Comparison of ENCODE assay signal across 8 cellular contexts in the genomic region with DNA sequence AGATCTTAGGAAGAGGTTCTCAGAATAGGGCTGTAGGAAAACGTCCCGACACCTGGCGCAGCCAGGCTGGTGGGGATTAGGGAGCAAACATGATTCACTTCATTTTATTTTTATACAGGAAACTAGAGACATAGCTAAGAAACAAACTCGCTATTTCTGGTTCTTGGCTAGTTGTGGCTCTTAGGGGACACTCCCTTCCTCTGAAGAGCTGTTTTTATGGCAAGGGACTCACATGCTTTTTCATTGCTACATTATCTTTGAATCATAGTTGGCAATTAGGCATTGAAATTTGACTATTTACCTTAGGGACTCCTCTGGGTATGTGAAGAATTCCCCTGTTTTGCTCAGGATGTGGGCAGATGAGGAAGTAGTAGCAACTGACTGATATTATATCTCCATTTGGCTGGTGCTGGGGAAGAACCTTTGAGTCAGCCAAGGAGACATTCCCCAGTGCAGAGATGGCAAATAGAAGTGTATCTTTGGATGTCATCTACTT.
DNase-seq lines count a peak whose midpoint lies in the region; ATAC-seq and TF ChIP-seq lines count a peak whose summit lies in the region.

No MANE protein-coding gene starts in this region.

- H3K4me1 Mint-ChIP-seq in CD4-positive, alpha-beta T cell (ENCODE audit: low read depth) = peaks cover 11% of the 10 kb centered on the region
- peaks cover 68% of the 10 kb centered on the region for H3K4me1 Mint-ChIP-seq in activated T-helper 1 cell treated with anti-CD3 and anti-CD28 coated beads, Interleukin-12 subunit alpha, Interleukin-12 subunit beta, Interleukin-2, Interleukin-4 antibody, amounts not matched to agents 30 ng/mL and 10 ng/mL and 1 ng/mL, durations not matched to agents 14 hours and 24 hours and 36 hours (ENCODE audit: low read depth)
- H3K4me1 Mint-ChIP-seq in naive thymus-derived CD4-positive, alpha-beta T cell = peaks cover 0 to 60% (median 6%) of the 10 kb centered on the region in 7 donors

- no peak for TF ChIP-seq CTCF in CD4-positive, alpha-beta T cell (IDR thresholded peaks at IDR 0.05)

- H3K27ac ChIP-seq in CD4-positive, alpha-beta T cell (ENCODE audit: low read depth, low read length) = no peak overlapping the region
- no peak overlapping the region for H3K27ac ChIP-seq in naive thymus-derived CD4-positive, alpha-beta T cell (ENCODE audit: low read depth, low read length)

- POLR2A ChIA-PET in CD4-positive, alpha-beta T cell (lab: Charles Lee) = no interaction called here
- POLR2A ChIA-PET in naive thymus-derived CD4-positive, alpha-beta T cell (lab: Charles Lee) = interaction anchor here (0.6 kb wide), 1 partner anchor 222 kb away, joined by 4 read pairs; no protein-coding TSS in a partner anchor

- H3K9me3 ChIP-seq in CD4-positive, alpha-beta T cell (ENCODE audit: control insufficient read depth, low read length) = peaks cover 9% of the 10 kb centered on the region
- H3K9me3 ChIP-seq in naive thymus-derived CD4-positive, alpha-beta T cell (ENCODE audit: control insufficient read depth in 2 of 3, low read length in 3 of 3) = peaks cover 0 to 5% (median 0%) of the 10 kb centered on the region in 3 experiments

- no peak overlapping the region for H3K4me3 Mint-ChIP-seq in CD4-positive, alpha-beta T cell
- H3K4me3 Mint-ChIP-seq in activated T-helper 1 cell treated with anti-CD3 and anti-CD28 coated beads, Interleukin-12 subunit alpha, Interleukin-12 subunit beta, Interleukin-2, Interleukin-4 antibody, amounts not matched to agents 30 ng/mL and 10 ng/mL and 1 ng/mL, durations not matched to agents 14 hours and 24 hours and 36 hours = peak overlapping the region; percentile 71
- H3K4me3 Mint-ChIP-seq in naive thymus-derived CD4-positive, alpha-beta T cell = peak overlapping the region in 1 of 10 donors; percentile 73

- no peaks in the 10 kb centered on the region for H3K27me3 ChIP-seq in CD4-positive, alpha-beta T cell (ENCODE audit: control insufficient read depth, insufficient read depth, low read length)
- no peaks in the 10 kb centered on the region for H3K27me3 ChIP-seq in naive thymus-derived CD4-positive, alpha-beta T cell (ENCODE audit: control insufficient read depth in 2 of 2, insufficient read depth in 2 of 2, low read length in 2 of 2)

- no peaks in the 10 kb centered on the region for H3K36me3 ChIP-seq in naive thymus-derived CD4-positive, alpha-beta T cell (ENCODE audit: control insufficient read depth in 2 of 3, insufficient read depth in 3 of 3, low read length in 3 of 3)

- intact Hi-C loops in CD4-positive, alpha-beta T cell (cut with DNase I, micrococcal nuclease) = loop anchor here (10.0 kb wide), 2 partner anchors 236 to 244 kb away; partner anchors contain the start of gene RBPJ (in 1 of the 2)
- intact Hi-C loops in activated T-helper 1 cell treated with anti-CD3 and anti-CD28 coated beads, Interleukin-12 subunit alpha, Interleukin-12 subunit beta, Interleukin-2, Interleukin-4 antibody, amounts not matched to agents 30 ng/mL and 10 ng/mL and 1 ng/mL, durations not matched to agents 14 hours and 24 hours and 36 hours (cut with micrococcal nuclease) = loop anchor here (1.0 kb wide), 6 partner anchors 12 to 231 kb away; no protein-coding TSS in a partner anchor
- intact Hi-C loops in naive thymus-derived CD4-positive, alpha-beta T cell (cut with micrococcal nuclease) = loop anchor here in 1 of 2 donors (1.0 to 5.0 kb wide), 2 partner anchors 12 to 44 kb away; no protein-coding TSS in a partner anchor

- CTCF ChIA-PET in CD4-positive, alpha-beta T cell (lab: Charles Lee) = no interaction called here
- CTCF ChIA-PET in naive thymus-derived CD4-positive, alpha-beta T cell (lab: Charles Lee) = no interaction called here

- peaks cover 12% of the 10 kb centered on the region for H3K9me3 Mint-ChIP-seq in CD4-positive, alpha-beta T cell
- H3K9me3 Mint-ChIP-seq in activated T-helper 1 cell treated with anti-CD3 and anti-CD28 coated beads, Interleukin-12 subunit alpha, Interleukin-12 subunit beta, Interleukin-2, Interleukin-4 antibody, amounts not matched to agents 30 ng/mL and 10 ng/mL and 1 ng/mL, durations not matched to agents 14 hours and 24 hours and 36 hours = peaks cover 32% of the 10 kb centered on the region
- peaks cover 0 to 28% (median 17%) of the 10 kb centered on the region in 11 donors for H3K9me3 Mint-ChIP-seq in naive thymus-derived CD4-positive, alpha-beta T cell

- ATAC-seq in CD4-positive, alpha-beta T cell (ENCODE audit: poor library complexity) = peak; percentile 57
- ATAC-seq in GM19397 (IDR thresholded peaks at IDR 0.05; ENCODE audit: unreplicated experiment) (peak; percentile 69), HG03469 (IDR thresholded peaks at IDR 0.05; ENCODE audit: unreplicated experiment) (peak; percentile 66)
- peak; percentile 83 for ATAC-seq in naive thymus-derived CD4-positive, alpha-beta T cell

- DNase-seq in CD4-positive, alpha-beta T cell = no peak
- DNase-seq in activated T-helper 1 cell treated with anti-CD3 and anti-CD28 coated beads, Interleukin-12 subunit alpha, Interleukin-12 subunit beta, Interleukin-2, Interleukin-4 antibody, amounts not matched to agents 30 ng/mL and 10 ng/mL and 1 ng/mL, durations not matched to agents 14 hours and 24 hours and 36 hours (ENCODE audit: low spot score) = peak; percentile 34
- peak in 1 of 9 donors; percentile 45 for DNase-seq in naive thymus-derived CD4-positive, alpha-beta T cell
- DNase-seq in HT-29 (ENCODE audit: low spot score) = no peak
- DNase-seq in dermis blood vessel endothelial cell = no peak
- no peak for DNase-seq in SHP77 treated with DMSO at 0.1 percent for 48 hours (lab: John Stamatoyannopoulos, UW)

- H3K27ac Mint-ChIP-seq in CD4-positive, alpha-beta T cell = no peak overlapping the region
- H3K27ac Mint-ChIP-seq in activated T-helper 1 cell treated with anti-CD3 and anti-CD28 coated beads, Interleukin-12 subunit alpha, Interleukin-12 subunit beta, Interleukin-2, Interleukin-4 antibody, amounts not matched to agents 30 ng/mL and 10 ng/mL and 1 ng/mL, durations not matched to agents 14 hours and 24 hours and 36 hours = peak overlapping the region; percentile 94
- H3K27ac Mint-ChIP-seq in naive thymus-derived CD4-positive, alpha-beta T cell = peak overlapping the region in 1 of 9 donors; percentile 85

- peaks cover 0 to 6% of the 10 kb centered on the region in 2 donors for H3K4me1 ChIP-seq in naive thymus-derived CD4-positive, alpha-beta T cell (ENCODE audit: control insufficient read depth in 2 of 2, insufficient read depth in 2 of 2, low read length in 2 of 2)

- H3K36me3 Mint-ChIP-seq in CD4-positive, alpha-beta T cell (ENCODE audit: low read depth) = no peaks in the 10 kb centered on the region
- H3K36me3 Mint-ChIP-seq in activated T-helper 1 cell treated with anti-CD3 and anti-CD28 coated beads, Interleukin-12 subunit alpha, Interleukin-12 subunit beta, Interleukin-2, Interleukin-4 antibody, amounts not matched to agents 30 ng/mL and 10 ng/mL and 1 ng/mL, durations not matched to agents 14 hours and 24 hours and 36 hours (ENCODE audit: low read depth) = peaks cover 26% of the 10 kb centered on the region
- H3K36me3 Mint-ChIP-seq in naive thymus-derived CD4-positive, alpha-beta T cell = peaks cover 0 to 34% (median 0%) of the 10 kb centered on the region in 5 donors

- H3K27me3 Mint-ChIP-seq in CD4-positive, alpha-beta T cell = peaks cover 11% of the 10 kb centered on the region
- H3K27me3 Mint-ChIP-seq in activated T-helper 1 cell treated with anti-CD3 and anti-CD28 coated beads, Interleukin-12 subunit alpha, Interleukin-12 subunit beta, Interleukin-2, Interleukin-4 antibody, amounts not matched to agents 30 ng/mL and 10 ng/mL and 1 ng/mL, durations not matched to agents 14 hours and 24 hours and 36 hours (ENCODE audit: insufficient read depth) = no peaks in the 10 kb centered on the region
- peaks cover 0 to 24% (median 7%) of the 10 kb centered on the region in 5 donors for H3K27me3 Mint-ChIP-seq in naive thymus-derived CD4-positive, alpha-beta T cell

- no peak overlapping the region for H3K4me3 ChIP-seq in naive thymus-derived CD4-positive, alpha-beta T cell (ENCODE audit: low read length)
